ENCODE assay signal across 16 cellular contexts in genomic region chr5:113062869-113063508, GRCh38.
DNase-seq lines count a peak whose midpoint lies in the region; ATAC-seq and TF ChIP-seq lines count a peak whose summit lies in the region.
"Had no signal": no experiment of that assay in that cellular context is flagged by ENCODE, and none has a peak within 500 bp of the region (broad histone marks: within the 10 kb centered on the region; RNA-seq: fewer than 3 reads in every experiment).

No MANE protein-coding gene starts in this region.

- no peak overlapping the region for H3K4me2 ChIP-seq in IMR-90 (ENCODE audit: low read depth, low read length)
- H3K4me2 ChIP-seq in skeletal muscle satellite cell (ENCODE audit: low read length), result peak overlapping the region; percentile 24
- H3K4me2 ChIP-seq: A549 had no signal

- H3K23ac ChIP-seq in IMR-90 (ENCODE audit: low read depth, low read length), result 0 out of 2 replicates have a peak overlapping the region, but pooled peaks have one; percentile 37

- CTCF ChIA-PET in activated CD4-positive, alpha-beta T cell treated with anti-CD3 and anti-CD28 coated beads, Interleukin-2, amount 10 ng/mL, durations not matched to agents 7 days and 5 days (lab: Charles Lee), result interaction anchor here (0.9 to 2.3 kb wide), 4 partner anchors 9 to 67 kb away, joined by 3 to 5 read pairs (median 4); no protein-coding TSS in a partner anchor
- CTCF ChIA-PET in IMR-90 (lab: Yijun Ruan, JAX), result interaction anchor here (0.6 to 0.7 kb wide), 2 partner anchors 47 to 109 kb away, joined by 3 read pairs; no protein-coding TSS in a partner anchor

- peaks cover 25% of the 10 kb centered on the region for H3K4me1 ChIP-seq in IMR-90 (ENCODE audit: control insufficient read depth, insufficient read depth, low read length)
- peaks cover 44% of the 10 kb centered on the region for H3K4me1 ChIP-seq in skeletal muscle satellite cell (ENCODE audit: control insufficient read depth, insufficient read depth, low read length)
- H3K4me1 ChIP-seq: A549 had no signal

- no peaks in the 10 kb centered on the region for H3K36me3 Mint-ChIP-seq in activated CD4-positive, alpha-beta T cell treated with anti-CD3 and anti-CD28 coated beads, Interleukin-2, amount 10 ng/mL, durations not matched to agents 7 days and 5 days (ENCODE audit: low read depth)
- H3K36me3 Mint-ChIP-seq in central memory CD8-positive, alpha-beta T cell (ENCODE audit: insufficient read depth), result no peaks in the 10 kb centered on the region

- no peak overlapping the region for H3K27ac ChIP-seq in IMR-90 (ENCODE audit: insufficient read depth, low read length)
- H3K27ac ChIP-seq: A549, SK-N-MC, tibial artery had no signal

- in situ Hi-C loops in IMR-90 (cut with MboI; ENCODE audit: low sequenced_read_pairs), result no loop called here

- no peak for DNase-seq in activated CD4-positive, alpha-beta T cell treated with anti-CD3 and anti-CD28 coated beads, Interleukin-2, amount 10 ng/mL, durations not matched to agents 7 days and 5 days
- no peak for DNase-seq in activated CD4-positive, alpha-beta T cell treated with anti-CD3 and anti-CD28 coated beads, Interleukin-2, amount 50 U/mL, for 4 hours
- no peak for DNase-seq in IMR-90
- no peak for DNase-seq in central memory CD8-positive, alpha-beta T cell (ENCODE audit: low spot score in 2 of 2)
- no peak for DNase-seq in stimulated activated CD4-positive, alpha-beta T cell treated with anti-CD3 and anti-CD28 coated beads, Interleukin-4, amount 100 ng/mL, for 24 hours
- DNase-seq: activated effector memory CD4-positive, alpha-beta T cell treated with anti-CD3 and anti-CD28 coated beads, Interleukin-2, amount 50 U/mL, for 16 hours; aorta; left colon; NCI-H2171; tibial artery had no signal

- no TSS peak for BruUV-seq in IMR-90 (replicated peaks; lab: Mats Ljungman, UMichigan)

- no peaks in the 10 kb centered on the region for H3K9me3 ChIP-seq in IMR-90 (ENCODE audit: control insufficient read depth, insufficient read depth, low read length)
- no peaks in the 10 kb centered on the region for H3K9me3 ChIP-seq in skeletal muscle satellite cell (replicated peaks; ENCODE audit: low read length)
- H3K9me3 ChIP-seq: A549, tibial artery had no signal

- H2BK20ac ChIP-seq in IMR-90 (ENCODE audit: low read depth, low read length), result peak overlapping the region; percentile 65; the same call in 1 of the 2 replicates

- peak overlapping the region; percentile 40 for H2AK5ac ChIP-seq in IMR-90 (ENCODE audit: low read depth, low read length)

- H3K27me3 Mint-ChIP-seq in activated CD4-positive, alpha-beta T cell treated with anti-CD3 and anti-CD28 coated beads, Interleukin-2, amount 10 ng/mL, durations not matched to agents 7 days and 5 days, result no peaks in the 10 kb centered on the region
- H3K27me3 Mint-ChIP-seq in central memory CD8-positive, alpha-beta T cell, result no peaks in the 10 kb centered on the region

- intact Hi-C loops in IMR-90 (cut with micrococcal nuclease), result loop anchor here (10.0 kb wide), 1 partner anchor 232 kb away; no protein-coding TSS in a partner anchor

- H2BK5ac ChIP-seq in IMR-90 (ENCODE audit: low read depth, low read length, poor library complexity, severe bottlenecking), result no peak overlapping the region

- no peak for TF ChIP-seq RAD21 in IMR-90 (IDR thresholded peaks at IDR 0.05; ENCODE audit: low read length)

- POLR2A ChIA-PET in activated CD4-positive, alpha-beta T cell treated with anti-CD3 and anti-CD28 coated beads, Interleukin-2, amount 10 ng/mL, durations not matched to agents 7 days and 5 days (lab: Charles Lee), result no interaction called here
- POLR2A ChIA-PET in IMR-90 (lab: Charles Lee; ENCODE audit: unreplicated experiment), result no interaction called here

- TF ChIP-seq CTCF in IMR-90 (conservative IDR thresholded peaks at IDR 0.05; ENCODE audit: low read depth, low read length), result no peak

- H3K9me3 Mint-ChIP-seq in activated CD4-positive, alpha-beta T cell treated with anti-CD3 and anti-CD28 coated beads, Interleukin-2, amount 10 ng/mL, durations not matched to agents 7 days and 5 days, result no peaks in the 10 kb centered on the region
- no peaks in the 10 kb centered on the region for H3K9me3 Mint-ChIP-seq in central memory CD8-positive, alpha-beta T cell

- H3K4ac ChIP-seq in IMR-90 (ENCODE audit: low read depth, low read length), result peak overlapping the region; percentile 23

- no peak for ATAC-seq in IMR-90 (ENCODE audit: low read depth)
- ATAC-seq in central memory CD8-positive, alpha-beta T cell (replicated peaks; ENCODE audit: extremely low read depth, poor library complexity, severe bottlenecking), result no peak
- ATAC-seq in GM18520 (IDR thresholded peaks at IDR 0.05; ENCODE audit: unreplicated experiment), result no peak
- ATAC-seq in GM21737 (IDR thresholded peaks at IDR 0.05; ENCODE audit: unreplicated experiment), result no peak
- ATAC-seq: A549, left colon, Panc1 had no signal

- H3K27me3 ChIP-seq in IMR-90 (ENCODE audit: control insufficient read depth, insufficient read depth, low read length) (no peaks in the 10 kb centered on the region), skeletal muscle satellite cell (ENCODE audit: control insufficient read depth, insufficient read depth, low read length) (no peaks in the 10 kb centered on the region)
- H3K27me3 ChIP-seq: tibial artery had no signal

- no peak overlapping the region for H3K56ac ChIP-seq in IMR-90 (ENCODE audit: extremely low read depth, insufficient read depth, low read length)

- H3K9ac ChIP-seq in IMR-90 (ENCODE audit: low read depth, low read length) (no peak overlapping the region), skeletal muscle satellite cell (ENCODE audit: low read depth, low read length) (peak overlapping the region; percentile 30)

- peak overlapping the region; percentile 14; the same call in 1 of the 2 replicates for H3K14ac ChIP-seq in IMR-90 (replicated peaks; ENCODE audit: low read depth, low read length)

- H4K8ac ChIP-seq in IMR-90 (ENCODE audit: low read depth in 2 of 2, low read length in 2 of 2), result peak overlapping the region in 1 of 2 experiments; percentile 27; a peak in 1 of 4 replicates

- H4K91ac ChIP-seq in IMR-90 (ENCODE audit: insufficient read depth, low read depth, low read length), result no peak overlapping the region

- peaks cover 26% of the 10 kb centered on the region for H3K4me1 Mint-ChIP-seq in activated CD4-positive, alpha-beta T cell treated with anti-CD3 and anti-CD28 coated beads, Interleukin-2, amount 10 ng/mL, durations not matched to agents 7 days and 5 days
- H3K4me1 Mint-ChIP-seq in central memory CD8-positive, alpha-beta T cell, result peaks cover 31% of the 10 kb centered on the region

- peaks cover 0 to 7% of the 10 kb centered on the region in 2 experiments; a peak in 2 of 4 replicates for H3K79me1 ChIP-seq in IMR-90 (ENCODE audit: low read depth in 1 of 2, low read length in 2 of 2)

- no peak overlapping the region for H4K5ac ChIP-seq in IMR-90 (ENCODE audit: low read depth, low read length)

- H2BK15ac ChIP-seq in IMR-90 (ENCODE audit: low read depth, low read length), result peak overlapping the region; percentile 66; the same call in 1 of the 3 replicates

- H3K4me3 Mint-ChIP-seq in activated CD4-positive, alpha-beta T cell treated with anti-CD3 and anti-CD28 coated beads, Interleukin-2, amount 10 ng/mL, durations not matched to agents 7 days and 5 days, result no peak overlapping the region
- H3K4me3 Mint-ChIP-seq in central memory CD8-positive, alpha-beta T cell, result peak overlapping the region; percentile 7

- H3K27ac Mint-ChIP-seq in activated CD4-positive, alpha-beta T cell treated with anti-CD3 and anti-CD28 coated beads, Interleukin-2, amount 10 ng/mL, durations not matched to agents 7 days and 5 days, result peak overlapping the region; percentile 58
- peak overlapping the region; percentile 75 for H3K27ac Mint-ChIP-seq in central memory CD8-positive, alpha-beta T cell (ENCODE audit: low read depth)

- H3K36me3 ChIP-seq in IMR-90 (ENCODE audit: control insufficient read depth, insufficient read depth, low read length), result peaks cover 49% of the 10 kb centered on the region
- H3K36me3 ChIP-seq in skeletal muscle satellite cell (ENCODE audit: insufficient read depth, low read length), result no peaks in the 10 kb centered on the region

- WGBS in IMR-90 (ENCODE audit: extremely low coverage in 2 of 2, insufficient read length in 1 of 2), 2 experiments, result no CpG with 5 or more reads among the region's 6 CpGs

- no peak overlapping the region for H2AK9ac ChIP-seq in IMR-90 (replicated peaks; ENCODE audit: low read depth, low read length, poor library complexity)

- H3K4me3 ChIP-seq in IMR-90 (ENCODE audit: insufficient read depth, low read depth, low read length) (no peak overlapping the region), skeletal muscle satellite cell (ENCODE audit: low read length) (no peak overlapping the region)
- H3K4me3 ChIP-seq: A549, SK-N-MC, tibial artery had no signal

- dilution Hi-C loops in IMR-90 (cut with HindIII; ENCODE audit: low sequenced_read_pairs, unreplicated experiment), result no loop called here

- H4K20me1 ChIP-seq in IMR-90 (ENCODE audit: insufficient read depth, low read length), result no peaks in the 10 kb centered on the region

- H3K18ac ChIP-seq in IMR-90 (ENCODE audit: low read depth, low read length), result no peak overlapping the region; the same call in 1 of the 2 replicates

- peaks cover 24% of the 10 kb centered on the region for H3K9me1 ChIP-seq in IMR-90 (ENCODE audit: insufficient read depth, low read length)

- no peak for TF ChIP-seq POLR2A in IMR-90 (IDR thresholded peaks at IDR 0.05; ENCODE audit: low read depth, low read length)

- peak overlapping the region; percentile 53 for H2BK120ac ChIP-seq in IMR-90 (ENCODE audit: low read depth, low read length)

- H2AFZ ChIP-seq in IMR-90 (replicated peaks; ENCODE audit: low read length, poor library complexity), result no peak overlapping the region

TF ChIP-seq in IMR-90, 13 proteins besides CTCF, POLR2A, EP300 and RAD21 (continues in another document):
- no peak for TF ChIP-seq NFE2L2 (IDR thresholded peaks at IDR 0.05; ENCODE audit: low read depth, low read length)
- TF ChIP-seq RFX5 (IDR thresholded peaks at IDR 0.05; ENCODE audit: low read depth, low read length), result no peak
- TF ChIP-seq CEBPB (IDR thresholded peaks at IDR 0.05; ENCODE audit: low read depth, low read length), result no peak
- no peak for TF ChIP-seq ELK1 (IDR thresholded peaks at IDR 0.05; ENCODE audit: borderline replicate concordance, low read depth, low read length)
- TF ChIP-seq CHD1 (IDR thresholded peaks at IDR 0.05; ENCODE audit: low read depth, low read length), result no peak
- no peak for TF ChIP-seq FOS (IDR thresholded peaks at IDR 0.05; ENCODE audit: low read depth, low read length)
- no peak for TF ChIP-seq RCOR1 (IDR thresholded peaks at IDR 0.05; ENCODE audit: insufficient replicate concordance, low read length)
